Comparison of ENCODE assay signal across 1 cellular context in genomic region chr11:75399344-75400109, GRCh38.
TF ChIP-seq lines count a peak whose summit lies in the region.

RPS3 (plus strand) TSS chr11:75399518; CDS start chr11:75399548, 30 bp downstream.

TF ChIP-seq in SK-N-SH, 30 proteins besides CTCF, POLR2A, EP300 and RAD21 (continued from another document):
- TF ChIP-seq REST (IDR thresholded peaks at IDR 0.05; ENCODE audit: low read depth, low read length) (peak; percentile 81), FOSL2 (IDR thresholded peaks at IDR 0.05; ENCODE audit: borderline replicate concordance, low read depth) (no peak), YY1 (IDR thresholded peaks at IDR 0.05; ENCODE audit: low read depth) (peak; percentile 93), JUND (IDR thresholded peaks at IDR 0.05) (no peak; the same call in 1 of the 2 replicates), NFIC (IDR thresholded peaks at IDR 0.05; ENCODE audit: borderline replicate concordance) (peak; percentile 43; the same call in 1 of the 2 replicates), USF1 (IDR thresholded peaks at IDR 0.05; ENCODE audit: borderline replicate concordance, low read depth) (no peak), TCF12 (IDR thresholded peaks at IDR 0.05) (peak; percentile 32; the same call in 1 of the 2 replicates), NRF1 (IDR thresholded peaks at IDR 0.05; ENCODE audit: low read depth, low read length) (peak; percentile 24; the same call in 1 of the 2 replicates), IRF3 (IDR thresholded peaks at IDR 0.05; ENCODE audit: low read depth, low read length) (no peak), RXRA (IDR thresholded peaks at IDR 0.05; ENCODE audit: borderline replicate concordance, low read depth) (no peak; the same call in 1 of the 2 replicates), SIN3A (IDR thresholded peaks at IDR 0.05; ENCODE audit: borderline replicate concordance, low read depth, low read length) (no peak; the same call in 1 of the 2 replicates), GATA2 (CRISPR knock-in tag; IDR thresholded peaks at IDR 0.05) (no peak), ELF1 (IDR thresholded peaks at IDR 0.05) (peak; percentile 98), PBX3 (IDR thresholded peaks at IDR 0.05) (no peak), CHD2 (IDR thresholded peaks at IDR 0.05; ENCODE audit: low read length, partially characterized antibody) (peak; percentile 76), GABPA (IDR thresholded peaks at IDR 0.05; ENCODE audit: low read depth) (peak; percentile 91), EZH2phosphoT487 (IDR thresholded peaks at IDR 0.05; ENCODE audit: borderline replicate concordance, low read depth) (no peak), MEF2A (IDR thresholded peaks at IDR 0.05; ENCODE audit: borderline replicate concordance, low read depth) (no peak), RCOR1 (IDR thresholded peaks at IDR 0.05; ENCODE audit: low read length) (no peak), TAF1 (IDR thresholded peaks at IDR 0.05; ENCODE audit: borderline replicate concordance, low read depth, low read length) (peak; percentile 100)
